ENCODE assay signal across 16 cellular contexts in the genomic region with DNA sequence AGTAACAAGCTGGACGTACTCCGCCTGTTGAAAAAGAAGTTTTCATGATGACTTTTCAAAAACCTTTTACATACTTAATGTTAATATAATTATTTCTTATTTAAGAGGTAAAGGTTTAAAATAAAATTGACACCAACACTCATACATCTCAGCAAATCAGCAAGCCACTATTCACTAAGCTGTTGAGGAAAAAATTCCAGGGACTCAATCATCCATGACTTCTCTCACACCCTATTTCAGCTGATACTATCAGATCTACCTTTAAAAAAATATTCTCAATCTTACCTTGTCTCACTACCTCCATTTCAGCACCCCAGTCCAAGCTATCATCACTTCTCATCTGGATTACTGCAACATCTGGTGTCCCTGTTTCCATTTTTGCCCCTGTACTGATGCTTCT.
DNase-seq lines count a peak whose midpoint lies in the region; ATAC-seq and TF ChIP-seq lines count a peak whose summit lies in the region.
"Had no signal": no experiment of that assay in that cellular context is flagged by ENCODE, and none has a peak within 500 bp of the region (broad histone marks: within the 10 kb centered on the region; RNA-seq: fewer than 3 reads in every experiment).

No MANE protein-coding gene starts in this region.

- no peak overlapping the region for H3K4me3 ChIP-seq in retinal pigment epithelial cell (ENCODE audit: low read length)
- H3K4me3 ChIP-seq: BLaER1 treated with 17β-estradiol and CSF1 and Interleukin-3, amounts not matched to agents 10 nM and 100 nM; GM12878; GM23248 had no signal

- peaks cover 22% of the 10 kb centered on the region for H3K9me3 Mint-ChIP-seq in WTC11

- CTCF ChIA-PET in WTC11 (lab: Charles Lee) = no interaction called here

- no peak for ATAC-seq in WTC11
- no peak for ATAC-seq in GM19395 (IDR thresholded peaks at IDR 0.05; ENCODE audit: unreplicated experiment)
- ATAC-seq: GM12878 had no signal

- H3K27me3 Mint-ChIP-seq in WTC11 (ENCODE audit: low read depth) = no peaks in the 10 kb centered on the region
- H3K27me3 Mint-ChIP-seq: B cell had no signal

- H3K36me3 Mint-ChIP-seq in WTC11 = peaks cover 26% of the 10 kb centered on the region

- peak overlapping the region; percentile 36; the same call in 1 of the 2 replicates for H3K27ac Mint-ChIP-seq in WTC11
- H3K27ac Mint-ChIP-seq: B cell had no signal

- TF ChIP-seq CTCF in WTC11 (IDR thresholded peaks at IDR 0.05) = no peak
- no peak for TF ChIP-seq CTCF in retinal pigment epithelial cell (conservative IDR thresholded peaks at IDR 0.05; ENCODE audit: low read depth, low read length)

- H3K4me1 Mint-ChIP-seq in WTC11 = peaks cover 14% of the 10 kb centered on the region
- H3K4me1 Mint-ChIP-seq: B cell had no signal

- DNase-seq in Caki2 (ENCODE audit: low read depth) (peak; percentile 48), WTC11 (ENCODE audit: low spot score) (no peak), left kidney (ENCODE audit: low read depth, low spot score) (peak; percentile 49), retinal pigment epithelial cell (ENCODE audit: low read depth) (peak; percentile 7), DMS 273 treated with DMSO at 0.1 percent for 48 hours (lab: John Stamatoyannopoulos, UW) (no peak), G401 (ENCODE audit: low spot score) (no peak)
- DNase-seq in stimulated activated CD4-positive, alpha-beta T cell treated with anti-CD3 and anti-CD28 coated beads, Interleukin-1b, Interleukin-23, amount 100 ng/mL, for 48 hours = no peak
- DNase-seq: 8988T, Caco-2, DMS79 treated with DMSO at 0.1 percent for 48 hours, GM23248, HCEC 1CT had no signal

- H3K4me3 Mint-ChIP-seq in WTC11 = no peak overlapping the region
- H3K4me3 Mint-ChIP-seq: B cell had no signal

- in situ Hi-C loops in Caki2 (cut with HindIII; ENCODE audit: low pct_unique_long_range_greater_than_20kb, low sequenced_read_pairs) (no loop called here), G401 (cut with HindIII; ENCODE audit: low sequenced_read_pairs) (no loop called here)

- POLR2A ChIA-PET in WTC11 (lab: Charles Lee) = no interaction called here

TF ChIP-seq in WTC11, 78 proteins besides CTCF, POLR2A, EP300 and RAD21:
- TF ChIP-seq, protein P1, sequence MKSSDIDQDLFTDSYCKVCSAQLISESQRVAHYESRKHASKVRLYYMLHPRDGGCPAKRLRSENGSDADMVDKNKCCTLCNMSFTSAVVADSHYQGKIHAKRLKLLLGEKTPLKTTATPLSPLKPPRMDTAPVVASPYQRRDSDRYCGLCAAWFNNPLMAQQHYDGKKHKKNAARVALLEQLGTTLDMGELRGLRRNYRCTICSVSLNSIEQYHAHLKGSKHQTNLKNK (CRISPR knock-in tag; IDR thresholded peaks at IDR 0.05) = no peak
- TF ChIP-seq JUN (CRISPR knock-in tag; IDR thresholded peaks at IDR 0.05) = no peak
- no peak for TF ChIP-seq USF2 (CRISPR knock-in tag; IDR thresholded peaks at IDR 0.05)
- no peak for TF ChIP-seq RELA (CRISPR knock-in tag; IDR thresholded peaks at IDR 0.05; ENCODE audit: borderline replicate concordance)
- no peak for TF ChIP-seq CREM (CRISPR knock-in tag; IDR thresholded peaks at IDR 0.05)
- no peak for TF ChIP-seq ATF6 (CRISPR knock-in tag; IDR thresholded peaks at IDR 0.05)
- no peak for TF ChIP-seq CDX4 (CRISPR knock-in tag; IDR thresholded peaks at IDR 0.05; ENCODE audit: borderline replicate concordance)
- no peak for TF ChIP-seq NR2C2 (CRISPR knock-in tag; IDR thresholded peaks at IDR 0.05)

Comparison
In these comparisons a context has a peak if more than half of its experiments do, and no peak if none do; other contexts are left out.
1. DNase-seq: peak in Caki2 (single experiment), left kidney (single experiment) and retinal pigment epithelial cell (single experiment); none in WTC11 (single experiment), stimulated activated CD4-positive, alpha-beta T cell treated with anti-CD3 and anti-CD28 coated beads, Interleukin-1b, Interleukin-23, amount 100 ng/mL, for 48 hours (single experiment), DMS 273 treated with DMSO at 0.1 percent for 48 hours (single experiment) and G401 (single experiment).